9 cellular contexts compared by ENCODE assay signal in the genomic region with DNA sequence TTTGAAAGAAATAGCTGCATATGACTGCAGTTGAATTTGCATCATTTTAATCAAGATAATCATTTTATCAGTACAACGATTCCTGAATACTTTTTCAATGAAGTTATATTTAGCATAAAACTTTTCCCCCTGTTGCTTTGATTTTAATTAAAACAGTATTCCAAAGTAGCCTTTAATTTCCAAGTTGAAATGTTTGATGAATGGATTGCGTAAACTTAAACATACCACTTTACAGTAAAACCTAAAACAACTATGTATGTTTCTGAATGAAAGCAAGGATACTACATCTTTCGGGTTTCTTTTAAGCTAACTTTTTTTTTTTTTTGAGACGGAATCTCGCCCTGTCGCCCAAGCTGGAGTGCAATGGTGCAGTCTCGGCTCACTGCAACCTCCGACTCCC. TPM values are rescaled to one million over a fixed set of nuclear protein-coding genes. Genes with fewer than 3 reads are reported as not detected.
DNase-seq lines count a peak whose midpoint lies in the region; ATAC-seq and TF ChIP-seq lines count a peak whose summit lies in the region.
"Had no signal": no experiment of that assay in that cellular context is flagged by ENCODE, and none has a peak within 500 bp of the region (broad histone marks: within the 10 kb centered on the region; RNA-seq: fewer than 3 reads in every experiment).

No MANE protein-coding gene starts in this region.

- no peak for DNase-seq in heart right ventricle
- DNase-seq in cardiac septum (ENCODE audit: low spot score): no peak
- no peak for DNase-seq in brain microvascular endothelial cell
- no peak for DNase-seq in mesothelial cell of epicardium (ENCODE audit: low spot score in 2 of 2, unreplicated experiment in 2 of 2)
- DNase-seq in uterus: no peak
- no peak for DNase-seq in SK-N-DZ (ENCODE audit: low spot score)
- no peak for DNase-seq in NCI-H1105 (lab: John Stamatoyannopoulos, UW)
- DNase-seq: stimulated activated CD4-positive, alpha-beta T cell treated with anti-CD3 and anti-CD28 coated beads, Interleukin-12 subunit alpha, Interleukin-12 subunit beta, amount 100 ng/mL, for 4 hours had no signal

- peaks cover 0 to 8% (median 0%) of the 10 kb centered on the region in 9 donors for H3K36me3 ChIP-seq in heart right ventricle
- H3K36me3 ChIP-seq in brain microvascular endothelial cell (replicated peaks): no peaks in the 10 kb centered on the region
- H3K36me3 ChIP-seq in uterus: no peaks in the 10 kb centered on the region

- peak overlapping the region; percentile 97 for H3K4me3 Mint-ChIP-seq in mesothelial cell of epicardium

- ATAC-seq in heart right ventricle (no peak), GM21447 (IDR thresholded peaks at IDR 0.05; ENCODE audit: unreplicated experiment) (no peak)

- H3K4me1 ChIP-seq in heart right ventricle (peaks cover 0 to 43% (median 21%) of the 10 kb centered on the region in 9 donors), uterus (no peaks in the 10 kb centered on the region)

- TF ChIP-seq POLR2A in uterus (IDR thresholded peaks at IDR 0.05): no peak

- peak overlapping the region; percentile 64 to 99 (median 87) for H3K4me3 ChIP-seq in heart right ventricle
- peak overlapping the region; percentile 75 for H3K4me3 ChIP-seq in brain microvascular endothelial cell (ENCODE audit: low read depth, low read length)
- peak overlapping the region; percentile 64 to 80 for H3K4me3 ChIP-seq in uterus

- peak overlapping the region; percentile 93 for H3K27ac Mint-ChIP-seq in mesothelial cell of epicardium

- H3K27me3 ChIP-seq in heart right ventricle (no peaks in the 10 kb centered on the region), brain microvascular endothelial cell (replicated peaks) (no peaks in the 10 kb centered on the region), uterus (no peaks in the 10 kb centered on the region)

- in situ Hi-C loops in brain microvascular endothelial cell (cut with HindIII; ENCODE audit: low pct_ligation_motif_present, low sequenced_read_pairs): no loop called here

- peaks cover 1% of the 10 kb centered on the region for H3K36me3 Mint-ChIP-seq in mesothelial cell of epicardium

- intact Hi-C loops in heart right ventricle (cut with DNase I): loop anchor here in 3 of 10 donors (5.0 to 10.0 kb wide), 4 partner anchors 50 to 213 kb away; a partner anchor contains a TSS
- intact Hi-C loops in cardiac septum (cut with DNase I): no loop called here
- intact Hi-C loops in uterus (cut with DNase I; ENCODE audit: low total_unique reads): no loop called here

- TF ChIP-seq CTCF in heart right ventricle (IDR thresholded peaks at IDR 0.05): no peak
- no peak for TF ChIP-seq CTCF in brain microvascular endothelial cell (IDR thresholded peaks at IDR 0.05; ENCODE audit: low read depth, low read length, missing control alignments)
- no peak for TF ChIP-seq CTCF in mesothelial cell of epicardium (IDR thresholded peaks at IDR 0.05; ENCODE audit: unreplicated experiment)
- TF ChIP-seq CTCF in uterus (IDR thresholded peaks at IDR 0.05): no peak

- WGBS in heart right ventricle, 2 donors: 77 to 82% methylated on average over 8 of the region's 8 CpGs

- no peaks in the 10 kb centered on the region for H3K27me3 Mint-ChIP-seq in mesothelial cell of epicardium (ENCODE audit: low read depth)

- H3K27ac ChIP-seq in heart right ventricle (peak overlapping the region in 8 of 10 donors; percentile 90 to 96 (median 94)), brain microvascular endothelial cell (no peak overlapping the region), uterus (peak overlapping the region; percentile 87 to 89)

- no peaks in the 10 kb centered on the region for H3K9me3 ChIP-seq in heart right ventricle
- H3K9me3 ChIP-seq in uterus: no peaks in the 10 kb centered on the region

- no peaks in the 10 kb centered on the region for H3K9me3 Mint-ChIP-seq in mesothelial cell of epicardium

- peaks cover 24% of the 10 kb centered on the region for H3K4me1 Mint-ChIP-seq in mesothelial cell of epicardium

RNA-seq across cellular contexts. Expression of a gene that starts 1.4 kb away (rescaled TPM):
- total RNA-seq in heart right ventricle (10 to 100 TPM in 2 of 10 donors, 1 to 10 TPM in 8; 7.5 to 10.9 (median 9.2) TPM), cardiac septum (8.1 TPM), mesothelial cell of epicardium (33.5 to 35.3 TPM (median 34.3 TPM) in 3 replicates), uterus (10 to 100 TPM; 10.8 to 58.1 (median 21.4) TPM)
- 1 to 10 TPM; 2.4 to 4.2 TPM for polyA plus RNA-seq in heart right ventricle
- 30.6 and 32.4 TPM in 2 replicates for polyA plus RNA-seq in SK-N-DZ (2014; cell fraction: cytosol; rRNA removed)
- polyA plus RNA-seq in SK-N-DZ (2014; cell fraction: nucleus; rRNA removed): 11.3 and 12.9 TPM in 2 replicates

RNA-seq across cellular contexts. Expression of a gene that starts 25.1 kb away (rescaled TPM):
- total RNA-seq in heart right ventricle (10 to 100 TPM; 35.1 to 47.7 (median 42.9) TPM), cardiac septum (37.2 TPM), mesothelial cell of epicardium (62.6 to 70.6 TPM (median 63.7 TPM) in 3 replicates), uterus (100 to 1,000 TPM in 1 of 4 donors, 10 to 100 TPM in 3; 37.1 to 165 (median 43.4) TPM)
- polyA plus RNA-seq in heart right ventricle: 10 to 100 TPM; 53.5 to 57.8 TPM
- polyA plus RNA-seq in SK-N-DZ (2014; cell fraction: cytosol; rRNA removed): 126 and 128 TPM in 2 replicates
- 39.7 and 79.3 TPM in 2 replicates for polyA plus RNA-seq in SK-N-DZ (2014; cell fraction: nucleus; rRNA removed)

RNA-seq across cellular contexts. Expression of a gene that starts 53.9 kb away (rescaled TPM):
- 10 to 100 TPM; 43.6 to 67.3 (median 54.1) TPM for total RNA-seq in heart right ventricle
- polyA plus RNA-seq in heart right ventricle: 10 to 100 TPM; 47.7 to 73.9 TPM
- total RNA-seq in cardiac septum: 70.7 TPM
- 49.5 to 53.7 TPM (median 52.7 TPM) in 3 replicates for total RNA-seq in mesothelial cell of epicardium
- total RNA-seq in uterus: 10 to 100 TPM in 3 of 4 donors, 1 to 10 TPM in 1; 7.9 to 51.1 (median 23.3) TPM
- 31.9 and 34.7 TPM in 2 replicates for polyA plus RNA-seq in SK-N-DZ (2014; cell fraction: cytosol; rRNA removed)
- 16.4 and 26.5 TPM in 2 replicates for polyA plus RNA-seq in SK-N-DZ (2014; cell fraction: nucleus; rRNA removed)
